12 cellular contexts compared by ENCODE assay signal in the genomic region with DNA sequence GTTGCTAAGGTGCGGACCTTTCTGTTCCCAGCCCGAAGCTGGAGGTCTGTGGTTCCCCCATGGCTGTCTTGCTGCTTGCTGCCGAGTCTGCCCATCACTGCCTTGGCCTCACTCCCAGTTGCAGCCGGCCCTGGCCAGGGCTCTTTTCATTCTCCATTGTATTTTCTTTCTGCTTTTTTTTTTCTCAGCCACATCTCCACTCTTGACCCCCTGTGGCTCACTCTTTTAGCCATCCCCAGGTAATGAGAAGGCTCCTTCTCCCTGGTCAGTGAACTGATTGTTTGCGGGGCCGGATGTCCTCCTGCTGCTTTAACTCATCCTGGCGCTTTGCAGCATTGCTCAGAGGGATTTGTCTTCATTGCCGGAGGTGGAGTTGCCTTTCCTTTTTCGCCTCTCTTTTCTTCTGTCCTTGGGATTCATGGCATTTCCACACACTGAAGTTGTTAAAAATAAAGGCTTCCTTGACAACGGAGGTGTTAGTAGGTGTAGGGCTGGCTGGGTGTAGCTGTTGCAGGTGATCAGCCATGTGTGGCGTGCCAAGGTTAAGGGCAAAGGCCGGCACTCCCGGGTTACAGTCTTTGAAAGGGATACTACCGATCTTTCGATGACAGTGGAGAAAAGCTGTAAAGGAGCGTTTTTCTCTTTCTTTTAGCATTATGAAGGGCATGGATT. TPM values are rescaled to one million over a fixed set of nuclear protein-coding genes. Genes with fewer than 3 reads are reported as not detected.
DNase-seq lines count a peak whose midpoint lies in the region; ATAC-seq, FAIRE-seq and TF ChIP-seq lines count a peak whose summit lies in the region.
"Had no signal": no experiment of that assay in that cellular context is flagged by ENCODE, and none has a peak within 500 bp of the region (broad histone marks: within the 10 kb centered on the region; RNA-seq: fewer than 3 reads in every experiment).

No MANE protein-coding gene starts in this region.

- no peaks in the 10 kb centered on the region for H3K36me3 Mint-ChIP-seq in activated CD4-positive, alpha-beta memory T cell treated with anti-CD3 and anti-CD28 coated beads, Interleukin-2, amount 10 ng/mL, durations not matched to agents 7 days and 5 days (ENCODE audit: low read depth)

- H3K4me1 Mint-ChIP-seq in activated CD4-positive, alpha-beta memory T cell treated with anti-CD3 and anti-CD28 coated beads, Interleukin-2, amount 10 ng/mL, durations not matched to agents 7 days and 5 days: peaks cover 5% of the 10 kb centered on the region

- H3K27me3 ChIP-seq in small intestine (ENCODE audit: control insufficient read depth in 2 of 2, insufficient read depth in 2 of 2, low read length in 2 of 2): no peaks in the 10 kb centered on the region
- H3K27me3 ChIP-seq: uterus had no signal

- H3K27ac Mint-ChIP-seq in activated CD4-positive, alpha-beta memory T cell treated with anti-CD3 and anti-CD28 coated beads, Interleukin-2, amount 10 ng/mL, durations not matched to agents 7 days and 5 days: no peak overlapping the region

- H3K27me3 Mint-ChIP-seq in activated CD4-positive, alpha-beta memory T cell treated with anti-CD3 and anti-CD28 coated beads, Interleukin-2, amount 10 ng/mL, durations not matched to agents 7 days and 5 days: no peaks in the 10 kb centered on the region

- DNase-seq in NCI-H1092 treated with DMSO at 0.1 percent for 48 hours (lab: John Stamatoyannopoulos, UW) (peak; percentile 39), ecto neural progenitor cell (ENCODE audit: low spot score) (peak; percentile 62), left kidney (ENCODE audit: low read depth, low spot score) (peak; percentile 85), small intestine (peak; percentile 87), HCEC 1CT (no peak), omental fat pad (ENCODE audit: low spot score) (no peak), NCI-H1105 treated with DMSO at 0.1 percent for 48 hours (lab: John Stamatoyannopoulos, UW) (no peak)
- DNase-seq in activated CD4-positive, alpha-beta memory T cell treated with anti-CD3 and anti-CD28 coated beads, Interleukin-2, amount 10 ng/mL, durations not matched to agents 7 days and 5 days: no peak
- DNase-seq: EL, NCI-H1436 treated with DMSO at 0.1 percent for 48 hours had no signal

- TF ChIP-seq CTCF in omental fat pad (IDR thresholded peaks at IDR 0.05): no peak

- H3K27ac ChIP-seq in small intestine (ENCODE audit: low read depth in 1 of 2, low read length in 1 of 2): peak overlapping the region; percentile 35 to 51

- H3K4me3 Mint-ChIP-seq in activated CD4-positive, alpha-beta memory T cell treated with anti-CD3 and anti-CD28 coated beads, Interleukin-2, amount 10 ng/mL, durations not matched to agents 7 days and 5 days: no peak overlapping the region

- FAIRE-seq in small intestine (lab: Jason Lieb, UNC): no peak
- FAIRE-seq: GM19239 had no signal

- peaks cover 2% of the 10 kb centered on the region in 2 donors for H3K4me1 ChIP-seq in small intestine (ENCODE audit: control insufficient read depth in 2 of 2, insufficient read depth in 1 of 2, low read depth in 1 of 2, low read length in 1 of 2)
- H3K4me1 ChIP-seq: uterus had no signal

- no peaks in the 10 kb centered on the region for H3K9me3 ChIP-seq in small intestine (ENCODE audit: control insufficient read depth, low read depth)
- H3K9me3 ChIP-seq: uterus had no signal

- POLR2A ChIA-PET in activated CD4-positive, alpha-beta memory T cell treated with anti-CD3 and anti-CD28 coated beads, Interleukin-2, amount 10 ng/mL, durations not matched to agents 7 days and 5 days (lab: Charles Lee): no interaction called here

- H3K36me3 ChIP-seq in small intestine (ENCODE audit: control insufficient read depth in 2 of 2, insufficient read depth in 2 of 2, low read length in 2 of 2): no peaks in the 10 kb centered on the region
- H3K36me3 ChIP-seq: uterus had no signal

- no peak overlapping the region for H3K4me3 ChIP-seq in small intestine (ENCODE audit: low read depth in 1 of 2, low read length in 2 of 2)
- H3K4me3 ChIP-seq: uterus had no signal

- CTCF ChIA-PET in activated CD4-positive, alpha-beta memory T cell treated with anti-CD3 and anti-CD28 coated beads, Interleukin-2, amount 10 ng/mL, durations not matched to agents 7 days and 5 days (lab: Charles Lee): no interaction called here

- peaks cover 2% of the 10 kb centered on the region for H3K9me3 Mint-ChIP-seq in activated CD4-positive, alpha-beta memory T cell treated with anti-CD3 and anti-CD28 coated beads, Interleukin-2, amount 10 ng/mL, durations not matched to agents 7 days and 5 days

- no peak for ATAC-seq in omental fat pad (ENCODE audit: low FRiP score)

- WGBS in small intestine, 3 donors: 18 to 52% (median 35%) methylated on average over 16 of the region's 16 CpGs

RNA-seq across cellular contexts. Expression of a gene that starts 34.1 kb away (rescaled TPM):
- polyA plus RNA-seq in small intestine: 10 to 100 TPM in 1 of 3 donors, 1 to 10 TPM in 2; 5.1 to 21.2 (median 6.5) TPM
- 1 to 10 TPM; 5.3 to 6.9 TPM for total RNA-seq in activated CD4-positive, alpha-beta memory T cell treated with anti-CD3 and anti-CD28 coated beads, Interleukin-2, amount 10 ng/mL, durations not matched to agents 7 days and 5 days
- total RNA-seq in omental fat pad: 10 to 100 TPM in 1 of 4 donors, 1 to 10 TPM in 3; 3.5 to 24.3 (median 4.8) TPM

Comparison
In these comparisons a context has a peak if more than half of its experiments do, and no peak if none do; other contexts are left out.
1. DNase-seq: peak in NCI-H1092 treated with DMSO at 0.1 percent for 48 hours (single experiment), ecto neural progenitor cell (single experiment), left kidney (single experiment) and small intestine (single experiment); none in activated CD4-positive, alpha-beta memory T cell treated with anti-CD3 and anti-CD28 coated beads, Interleukin-2, amount 10 ng/mL, durations not matched to agents 7 days and 5 days (single experiment), HCEC 1CT (single experiment), omental fat pad (single experiment) and NCI-H1105 treated with DMSO at 0.1 percent for 48 hours (single experiment).